Comparison of ENCODE assay signal across 21 cellular contexts in genomic region chr1:43521078-43521477, GRCh38. TPM values are rescaled to one million over a fixed set of nuclear protein-coding genes. Genes with fewer than 3 reads are reported as not detected.
"Had no signal": no experiment of that assay in that cellular context is flagged by ENCODE, and none has a peak within 500 bp of the region (broad histone marks: within the 10 kb centered on the region; RNA-seq: fewer than 3 reads in every experiment).

No MANE protein-coding gene starts in this region.

- H3K36me3 Mint-ChIP-seq: immature natural killer cell; neural progenitor cell; stimulated activated naive B cell treated with anti-CD40 and anti-IgM and Interleukin-4, amounts not matched to agents 10 μg/mL and 1 μg/mL and 100 μg/mL, for 72 hours had no signal

- H3K4me3 ChIP-seq: coronary artery, esophagus squamous epithelium, lower lobe of right lung, neural progenitor cell, psoas muscle, skin epidermis, thoracic aorta, tibial nerve had no signal

- H3K27me3 ChIP-seq: neural progenitor cell had no signal

- H3K36me3 ChIP-seq: esophagus squamous epithelium, lower lobe of right lung, neural progenitor cell, thoracic aorta, tibial nerve had no signal

- H3K9me3 Mint-ChIP-seq: central memory CD8-positive, alpha-beta T cell; nephron; neural progenitor cell; stimulated activated naive B cell treated with anti-CD40 and anti-IgM and Interleukin-4, amounts not matched to agents 10 μg/mL and 1 μg/mL and 100 μg/mL, for 72 hours; stimulated activated naive CD8-positive, alpha-beta T cell treated with anti-CD3 and anti-CD28 coated beads, Interleukin-15, Interleukin-2, amounts not matched to agents 100 ng/mL and 50 ng/mL, for 24 hours had no signal

- H3K9ac ChIP-seq: neural progenitor cell had no signal

- DNase-seq: dermis blood vessel endothelial cell; effector memory CD4-positive, alpha-beta T cell; esophagus squamous epithelium; hypothalamus; immature natural killer cell; left ventricle myocardium superior; lower lobe of right lung; nucleus accumbens; psoas muscle; right cardiac atrium; stimulated activated CD4-positive, alpha-beta T cell treated with anti-CD3 and anti-CD28 coated beads, Interleukin-15, amount 100 ng/mL, for 24 hours; stimulated activated CD4-positive, alpha-beta T cell treated with anti-CD3 and anti-CD28 coated beads, Interleukin-2, amount 100 ng/mL, for 48 hours; stimulated activated naive B cell treated with anti-CD40 and anti-IgM and Interleukin-4, amounts not matched to agents 10 μg/mL and 1 μg/mL and 100 μg/mL, for 72 hours had no signal

- H3K4me1 Mint-ChIP-seq: central memory CD8-positive, alpha-beta T cell; immature natural killer cell; nephron had no signal

- H3K4me3 Mint-ChIP-seq: central memory CD8-positive, alpha-beta T cell; immature natural killer cell; nephron; neural progenitor cell; stimulated activated naive B cell treated with anti-CD40 and anti-IgM and Interleukin-4, amounts not matched to agents 10 μg/mL and 1 μg/mL and 100 μg/mL, for 72 hours; stimulated activated naive CD8-positive, alpha-beta T cell treated with anti-CD3 and anti-CD28 coated beads, Interleukin-15, Interleukin-2, amounts not matched to agents 100 ng/mL and 50 ng/mL, for 24 hours had no signal

- ATAC-seq: left ventricle myocardium superior, lower lobe of right lung, psoas muscle, right cardiac atrium had no signal

- H3K27ac ChIP-seq: coronary artery, esophagus squamous epithelium, lower lobe of right lung, neural progenitor cell, psoas muscle, skin epidermis, thoracic aorta, tibial nerve had no signal

- H3K4me1 ChIP-seq: esophagus squamous epithelium, lower lobe of right lung, psoas muscle, tibial nerve had no signal

- H3K9me3 ChIP-seq: esophagus squamous epithelium, lower lobe of right lung, psoas muscle, thoracic aorta, tibial nerve had no signal

- H3K27ac Mint-ChIP-seq: immature natural killer cell; neural progenitor cell; stimulated activated naive B cell treated with anti-CD40 and anti-IgM and Interleukin-4, amounts not matched to agents 10 μg/mL and 1 μg/mL and 100 μg/mL, for 72 hours; stimulated activated naive CD8-positive, alpha-beta T cell treated with anti-CD3 and anti-CD28 coated beads, Interleukin-15, Interleukin-2, amounts not matched to agents 100 ng/mL and 50 ng/mL, for 24 hours had no signal

RNA-seq across cellular contexts. Expression of gene PTPRF, which starts 9.6 kb away (rescaled TPM):
- polyA plus RNA-seq: immature natural killer cell had no signal
